1 cellular context compared by ENCODE assay signal in genomic region chr20:56359212-56360132, GRCh38.
A peak's percentile ranks its signal among the peaks of the same experiment; 100 is the strongest.
TF ChIP-seq lines count a peak whose summit lies in the region.

No MANE protein-coding gene starts in this region.

TF ChIP-seq in HepG2, 621 proteins besides CTCF, POLR2A, EP300 and RAD21 (continues in another document):
- TF ChIP-seq IKZF4 (CRISPR knock-in tag; IDR thresholded peaks at IDR 0.05; ENCODE audit: borderline replicate concordance, low read depth, not compliant biosample characterization) (peak; percentile 19), KLF9 (CRISPR knock-in tag; IDR thresholded peaks at IDR 0.05; ENCODE audit: low read depth) (no peak), SIN3A (IDR thresholded peaks at IDR 0.05; ENCODE audit: borderline replicate concordance, low read depth, low read length) (peak; percentile 17), ZFY (CRISPR knock-in tag; IDR thresholded peaks at IDR 0.05) (peak; percentile 91), ARNT2 (CRISPR knock-in tag; IDR thresholded peaks at IDR 0.05; ENCODE audit: low read depth) (peak; percentile 47; the same call in 1 of the 2 replicates), ZNF883 (CRISPR knock-in tag; IDR thresholded peaks at IDR 0.05; ENCODE audit: not compliant biosample characterization) (peak; percentile 74), ZMAT3 (CRISPR knock-in tag; conservative IDR thresholded peaks at IDR 0.05) (peak; percentile 90), ZC3H13 (CRISPR knock-in tag; IDR thresholded peaks at IDR 0.05) (peak; percentile 58; the same call in 1 of the 2 replicates), ZSCAN9 (CRISPR knock-in tag; IDR thresholded peaks at IDR 0.05; ENCODE audit: borderline replicate concordance) (0 out of 2 replicates have a peak, but pooled peaks have one; percentile 23), ZNF44 (CRISPR knock-in tag; IDR thresholded peaks at IDR 0.05) (peak; percentile 62; the same call in 1 of the 2 replicates), SMC3 (IDR thresholded peaks at IDR 0.05; ENCODE audit: low read length) (no peak), FIP1L1 (IDR thresholded peaks at IDR 0.05; ENCODE audit: borderline replicate concordance, insufficient read depth, low read depth, low read length) (no peak), EEA1 (CRISPR knock-in tag; IDR thresholded peaks at IDR 0.05; ENCODE audit: borderline replicate concordance) (peak; percentile 37; the same call in 1 of the 2 replicates), POLR2G (IDR thresholded peaks at IDR 0.05; ENCODE audit: low read depth, low read length) (peak; percentile 75), ZNF746 (CRISPR knock-in tag; IDR thresholded peaks at IDR 0.05) (peak; percentile 51; the same call in 1 of the 2 replicates), ZNF235 (CRISPR knock-in tag; IDR thresholded peaks at IDR 0.05; ENCODE audit: borderline replicate concordance) (0 out of 2 replicates have a peak, but pooled peaks have one; percentile 40), ATF3 (CRISPR knock-in tag; IDR thresholded peaks at IDR 0.05) (peak; percentile 23; the same call in 1 of the 2 replicates), SMAD9 (CRISPR knock-in tag; IDR thresholded peaks at IDR 0.05) (0 out of 2 replicates have a peak, but pooled peaks have one; percentile 82), MAFK (conservative IDR thresholded peaks at IDR 0.05 in 1 of 2, IDR thresholded peaks at IDR 0.05 in 1 of 2; ENCODE audit: low read length in 2 of 2) (no peak), ATF6 (CRISPR knock-in tag; conservative IDR thresholded peaks at IDR 0.05) (0 out of 2 replicates have a peak, but pooled peaks have one; percentile 10), ZFP37 (CRISPR knock-in tag; IDR thresholded peaks at IDR 0.05; ENCODE audit: borderline replicate concordance) (peak; percentile 12; the same call in 1 of the 2 replicates), SOX6 (IDR thresholded peaks at IDR 0.05) (no peak), SOX6 (CRISPR knock-in tag; IDR thresholded peaks at IDR 0.05) (peak; percentile 70), FOXO1 (CRISPR knock-in tag; IDR thresholded peaks at IDR 0.05) (no peak), PRPF4 (IDR thresholded peaks at IDR 0.05; ENCODE audit: low read depth, low read length, poor library complexity, severe bottlenecking) (no peak), PCBP2 (optimal IDR thresholded peaks at IDR 0.05; ENCODE audit: low read depth, low read length, poor library complexity, severe bottlenecking) (no peak), ZNF580 (CRISPR knock-in tag; IDR thresholded peaks at IDR 0.05; ENCODE audit: borderline replicate concordance, low read depth) (no peak; the same call in 1 of the 2 replicates), ZNF879 (CRISPR knock-in tag; IDR thresholded peaks at IDR 0.05) (peak; percentile 65), ZNF691 (CRISPR knock-in tag; IDR thresholded peaks at IDR 0.05; ENCODE audit: borderline replicate concordance, low read depth) (peak; percentile 18; the same call in 1 of the 2 replicates), DRAP1 (CRISPR knock-in tag; IDR thresholded peaks at IDR 0.05) (no peak), HMGXB4 (CRISPR knock-in tag; IDR thresholded peaks at IDR 0.05; ENCODE audit: borderline replicate concordance in 1 of 2, low read depth in 1 of 2) (peak in 1 of 2 experiments; percentile 22; a peak in 1 of 4 replicates), NFKB2 (CRISPR knock-in tag; IDR thresholded peaks at IDR 0.05; ENCODE audit: borderline replicate concordance) (peak; percentile 73; the same call in 1 of the 2 replicates), CHD2 (IDR thresholded peaks at IDR 0.05; ENCODE audit: low read depth, low read length) (no peak), NR2F6 (IDR thresholded peaks at IDR 0.05) (peak; percentile 78), NR2F6 (CRISPR knock-in tag; IDR thresholded peaks at IDR 0.05) (peak; percentile 66; the same call in 1 of the 2 replicates), ZNF431 (CRISPR knock-in tag; IDR thresholded peaks at IDR 0.05; ENCODE audit: borderline replicate concordance, low read depth) (peak; percentile 42; the same call in 1 of the 2 replicates), SIN3B (IDR thresholded peaks at IDR 0.05; ENCODE audit: low read length) (0 out of 2 replicates have a peak, but pooled peaks have one; percentile 19), SOX13 (IDR thresholded peaks at IDR 0.05) (0 out of 2 replicates have a peak, but pooled peaks have one; percentile 24), SOX13 (CRISPR knock-in tag; conservative IDR thresholded peaks at IDR 0.05 in 1 of 2, IDR thresholded peaks at IDR 0.05 in 1 of 2) (peak in 1 of 2 experiments; percentile 41; a peak in 1 of 4 replicates), ZNF776 (CRISPR knock-in tag; IDR thresholded peaks at IDR 0.05) (peak; percentile 75; the same call in 1 of the 2 replicates), ZNF557 (CRISPR knock-in tag; IDR thresholded peaks at IDR 0.05) (no peak), ZFX (CRISPR knock-in tag; IDR thresholded peaks at IDR 0.05; ENCODE audit: low read depth) (peak; percentile 94), TFE3 (CRISPR knock-in tag; IDR thresholded peaks at IDR 0.05) (peak; percentile 44; the same call in 1 of the 2 replicates), ZNF337 (CRISPR knock-in tag; IDR thresholded peaks at IDR 0.05; ENCODE audit: borderline replicate concordance, low read depth) (0 out of 2 replicates have a peak, but pooled peaks have one; percentile 32), MAX (IDR thresholded peaks at IDR 0.05) (peak; percentile 70), KLF15 (CRISPR knock-in tag; IDR thresholded peaks at IDR 0.05; ENCODE audit: borderline replicate concordance) (0 out of 2 replicates have a peak, but pooled peaks have one; percentile 9), MXD3 (CRISPR knock-in tag; IDR thresholded peaks at IDR 0.05) (0 out of 2 replicates have a peak, but pooled peaks have one; percentile 25), ZNF451 (CRISPR knock-in tag; IDR thresholded peaks at IDR 0.05) (no peak; the same call in 1 of the 2 replicates), HOMEZ (CRISPR knock-in tag; IDR thresholded peaks at IDR 0.05; ENCODE audit: low read depth) (no peak), ZNF414 (CRISPR knock-in tag; IDR thresholded peaks at IDR 0.05) (0 out of 2 replicates have a peak, but pooled peaks have one; percentile 21), ZNF333 (CRISPR knock-in tag; IDR thresholded peaks at IDR 0.05; ENCODE audit: borderline replicate concordance) (0 out of 2 replicates have a peak, but pooled peaks have one; percentile 17), MTA1 (CRISPR knock-in tag; IDR thresholded peaks at IDR 0.05; ENCODE audit: borderline replicate concordance) (no peak), PTBP1 (IDR thresholded peaks at IDR 0.05; ENCODE audit: low read depth, low read length, poor library complexity, severe bottlenecking) (peak; percentile 50), KDM3A (CRISPR knock-in tag; IDR thresholded peaks at IDR 0.05; ENCODE audit: low read depth) (no peak; the same call in 1 of the 2 replicates), HIVEP1 (CRISPR knock-in tag; IDR thresholded peaks at IDR 0.05) (peak; percentile 15; the same call in 1 of the 2 replicates), FOXA1 (IDR thresholded peaks at IDR 0.05) (no peak), FOXA1 (CRISPR knock-in tag; IDR thresholded peaks at IDR 0.05) (peak; percentile 42; the same call in 1 of the 2 replicates), SRSF1 (optimal IDR thresholded peaks at IDR 0.05; ENCODE audit: low read depth, low read length) (peak; percentile 82), CAMTA2 (CRISPR knock-in tag; IDR thresholded peaks at IDR 0.05; ENCODE audit: borderline replicate concordance) (0 out of 2 replicates have a peak, but pooled peaks have one; percentile 41)
